15 cellular contexts compared by ENCODE assay signal in the genomic region with DNA sequence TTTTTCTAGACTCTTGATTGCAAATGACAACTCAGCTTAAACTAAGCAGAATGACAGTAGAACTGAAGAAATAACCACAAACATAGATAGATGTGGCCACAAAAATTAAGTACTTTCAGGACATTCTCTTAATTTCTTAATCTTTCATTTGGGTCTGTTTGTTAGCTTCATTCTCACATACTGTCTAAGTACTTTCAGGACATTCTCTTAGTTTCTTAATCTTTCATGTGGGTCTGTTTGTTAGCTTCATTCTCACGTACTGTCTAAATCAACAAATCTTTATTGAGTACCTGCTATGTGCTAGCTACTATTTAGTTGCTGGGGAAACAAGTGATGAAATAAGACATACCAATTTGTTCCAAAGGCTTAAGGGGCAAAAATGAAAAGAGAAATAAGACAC. TPM values are rescaled to one million over a fixed set of nuclear protein-coding genes. Genes with fewer than 3 reads are reported as not detected.
DNase-seq lines count a peak whose midpoint lies in the region; ATAC-seq and TF ChIP-seq lines count a peak whose summit lies in the region.
"Had no signal": no experiment of that assay in that cellular context is flagged by ENCODE, and none has a peak within 500 bp of the region (broad histone marks: within the 10 kb centered on the region; RNA-seq: fewer than 3 reads in every experiment).

No MANE protein-coding gene starts in this region.

- CTCF ChIA-PET in activated CD4-positive, alpha-beta T cell treated with anti-CD3 and anti-CD28 coated beads, Interleukin-2, amount 10 ng/mL, durations not matched to agents 7 days and 5 days (lab: Charles Lee), result interaction anchor here (1.5 to 1.6 kb wide), 2 partner anchors 14 to 22 kb away, joined by 3 to 6 read pairs; no protein-coding TSS in a partner anchor
- CTCF ChIA-PET in activated CD8-positive, alpha-beta T cell treated with anti-CD3 and anti-CD28 coated beads, Interleukin-2, amount 10 ng/mL, durations not matched to agents 7 days and 5 days (lab: Charles Lee), result interaction anchor here (0.9 to 1.7 kb wide), 7 partner anchors 9 to 81 kb away, joined by 3 to 6 read pairs (median 3); no protein-coding TSS in a partner anchor

- peak overlapping the region; percentile 55; the same call in 1 of the 2 replicates for H3K27ac ChIP-seq in GM23338 (ENCODE audit: low read depth)
- H3K27ac ChIP-seq: pancreas, thoracic aorta had no signal

- POLR2A ChIA-PET in activated CD4-positive, alpha-beta T cell treated with anti-CD3 and anti-CD28 coated beads, Interleukin-2, amount 10 ng/mL, durations not matched to agents 7 days and 5 days (lab: Charles Lee), result interaction anchor here (0.9 kb wide), 1 partner anchor 30 kb away, joined by 4 read pairs; no protein-coding TSS in a partner anchor
- POLR2A ChIA-PET in activated CD8-positive, alpha-beta T cell treated with anti-CD3 and anti-CD28 coated beads, Interleukin-2, amount 10 ng/mL, durations not matched to agents 7 days and 5 days (lab: Charles Lee), result interaction anchor here (1.0 to 2.2 kb wide), 3 partner anchors 26 to 35 kb away, joined by 3 to 14 read pairs (median 7); a partner anchor contains a TSS
- POLR2A ChIA-PET in naive thymus-derived CD8-positive, alpha-beta T cell (lab: Charles Lee), result interaction anchor here (0.6 to 3.0 kb wide), 6 partner anchors 8 to 124 kb away, joined by 3 to 46 read pairs (median 6); a partner anchor contains a TSS

- no peak overlapping the region for H2AFZ ChIP-seq in GM23338

- ATAC-seq in GM23338, result no peak
- peak; percentile 78 for ATAC-seq in activated CD8-positive, alpha-beta T cell treated with anti-CD3 and anti-CD28 coated beads, Interleukin-2, amount 10 ng/mL, durations not matched to agents 7 days and 5 days
- peak; percentile 66 to 81 for ATAC-seq in naive thymus-derived CD8-positive, alpha-beta T cell
- ATAC-seq: pancreas had no signal

- TF ChIP-seq CTCF in GM23338 (conservative IDR thresholded peaks at IDR 0.05; ENCODE audit: low read depth in 2 of 2), result no peak

- no peaks in the 10 kb centered on the region for H3K9me2 ChIP-seq in GM23338 (ENCODE audit: insufficient read depth)

- peak overlapping the region; percentile 88 for H3K27ac Mint-ChIP-seq in activated CD4-positive, alpha-beta T cell treated with anti-CD3 and anti-CD28 coated beads, Interleukin-2, amount 10 ng/mL, durations not matched to agents 7 days and 5 days
- no peak overlapping the region; the same call in 1 of the 2 replicates for H3K27ac Mint-ChIP-seq in GM23338
- H3K27ac Mint-ChIP-seq in activated CD8-positive, alpha-beta T cell treated with anti-CD3 and anti-CD28 coated beads, Interleukin-2, amount 10 ng/mL, durations not matched to agents 7 days and 5 days, result peak overlapping the region; percentile 58
- peak overlapping the region; percentile 80 to 96 (median 88) for H3K27ac Mint-ChIP-seq in naive thymus-derived CD8-positive, alpha-beta T cell

- H3K27me3 ChIP-seq in GM23338 (ENCODE audit: insufficient read depth), result no peaks in the 10 kb centered on the region
- H3K27me3 ChIP-seq: pancreas had no signal

- H3K4me1 Mint-ChIP-seq in activated CD4-positive, alpha-beta T cell treated with anti-CD3 and anti-CD28 coated beads, Interleukin-2, amount 10 ng/mL, durations not matched to agents 7 days and 5 days, result peaks cover 82% of the 10 kb centered on the region
- no peaks in the 10 kb centered on the region; the same call in 2 of the 3 replicates for H3K4me1 Mint-ChIP-seq in GM23338
- peaks cover 78% of the 10 kb centered on the region for H3K4me1 Mint-ChIP-seq in activated CD8-positive, alpha-beta T cell treated with anti-CD3 and anti-CD28 coated beads, Interleukin-2, amount 10 ng/mL, durations not matched to agents 7 days and 5 days (ENCODE audit: low read depth)
- peaks cover 35 to 92% (median 80%) of the 10 kb centered on the region in 4 donors for H3K4me1 Mint-ChIP-seq in naive thymus-derived CD8-positive, alpha-beta T cell

- no peaks in the 10 kb centered on the region for H3K27me3 Mint-ChIP-seq in activated CD4-positive, alpha-beta T cell treated with anti-CD3 and anti-CD28 coated beads, Interleukin-2, amount 10 ng/mL, durations not matched to agents 7 days and 5 days
- H3K27me3 Mint-ChIP-seq in GM23338 (ENCODE audit: insufficient read depth, low read depth, poor library complexity), result no peaks in the 10 kb centered on the region
- H3K27me3 Mint-ChIP-seq in activated CD8-positive, alpha-beta T cell treated with anti-CD3 and anti-CD28 coated beads, Interleukin-2, amount 10 ng/mL, durations not matched to agents 7 days and 5 days (ENCODE audit: low read depth), result no peaks in the 10 kb centered on the region
- H3K27me3 Mint-ChIP-seq in naive thymus-derived CD8-positive, alpha-beta T cell, result no peaks in the 10 kb centered on the region
- H3K27me3 Mint-ChIP-seq: central memory CD8-positive, alpha-beta T cell had no signal

- H3K4me3 Mint-ChIP-seq in activated CD4-positive, alpha-beta T cell treated with anti-CD3 and anti-CD28 coated beads, Interleukin-2, amount 10 ng/mL, durations not matched to agents 7 days and 5 days, result peak overlapping the region; percentile 65
- no peak overlapping the region for H3K4me3 Mint-ChIP-seq in GM23338
- peak overlapping the region; percentile 51 for H3K4me3 Mint-ChIP-seq in activated CD8-positive, alpha-beta T cell treated with anti-CD3 and anti-CD28 coated beads, Interleukin-2, amount 10 ng/mL, durations not matched to agents 7 days and 5 days
- H3K4me3 Mint-ChIP-seq in naive thymus-derived CD8-positive, alpha-beta T cell, result peak overlapping the region; percentile 46 to 78 (median 72)
- H3K4me3 Mint-ChIP-seq: central memory CD8-positive, alpha-beta T cell had no signal

- no peaks in the 10 kb centered on the region for H3F3A ChIP-seq in GM23338 (replicated peaks; ENCODE audit: low read depth)

- peaks cover 22% of the 10 kb centered on the region for H3K36me3 Mint-ChIP-seq in activated CD4-positive, alpha-beta T cell treated with anti-CD3 and anti-CD28 coated beads, Interleukin-2, amount 10 ng/mL, durations not matched to agents 7 days and 5 days (ENCODE audit: low read depth)
- H3K36me3 Mint-ChIP-seq in GM23338 (ENCODE audit: low read depth), result no peaks in the 10 kb centered on the region
- H3K36me3 Mint-ChIP-seq in activated CD8-positive, alpha-beta T cell treated with anti-CD3 and anti-CD28 coated beads, Interleukin-2, amount 10 ng/mL, durations not matched to agents 7 days and 5 days (ENCODE audit: low read depth), result peaks cover 12% of the 10 kb centered on the region
- peaks cover 0 to 4% (median 0%) of the 10 kb centered on the region in 3 donors for H3K36me3 Mint-ChIP-seq in naive thymus-derived CD8-positive, alpha-beta T cell

- no peaks in the 10 kb centered on the region for H3K36me3 ChIP-seq in GM23338 (ENCODE audit: insufficient read depth)
- H3K36me3 ChIP-seq: pancreas, thoracic aorta had no signal

- no peak for DNase-seq in activated CD4-positive, alpha-beta T cell treated with anti-CD3 and anti-CD28 coated beads, Interleukin-2, amount 10 ng/mL, durations not matched to agents 7 days and 5 days
- no peak for DNase-seq in activated CD4-positive, alpha-beta T cell treated with anti-CD3 and anti-CD28 coated beads, Interleukin-2, amount 50 U/mL, for 4 hours
- DNase-seq in GM23338 (ENCODE audit: low spot score), result no peak
- no peak for DNase-seq in activated CD8-positive, alpha-beta T cell treated with anti-CD3 and anti-CD28 coated beads, Interleukin-2, amount 10 ng/mL, durations not matched to agents 7 days and 5 days
- DNase-seq in naive thymus-derived CD8-positive, alpha-beta T cell, result peak in 2 of 10 donors; percentile 49 to 57
- no peak for DNase-seq in iPS-NIHi11 (ENCODE audit: low spot score)
- no peak for DNase-seq in Ammon's horn (ENCODE audit: low spot score)
- DNase-seq in NCI-H187 treated with DMSO at 0.1 percent for 48 hours (lab: John Stamatoyannopoulos, UW), result no peak
- DNase-seq: activated effector memory CD4-positive, alpha-beta T cell treated with anti-CD3 and anti-CD28 coated beads, Interleukin-2, amount 50 U/mL, for 16 hours; IMR-90; kidney glomerular epithelial cell; NCI-H146; pancreas had no signal

- H4K20me1 ChIP-seq in GM23338 (replicated peaks; ENCODE audit: insufficient read depth), result peaks cover 15% of the 10 kb centered on the region

- peaks cover 11% of the 10 kb centered on the region for H3K9me3 Mint-ChIP-seq in activated CD4-positive, alpha-beta T cell treated with anti-CD3 and anti-CD28 coated beads, Interleukin-2, amount 10 ng/mL, durations not matched to agents 7 days and 5 days
- H3K9me3 Mint-ChIP-seq in GM23338, result no peaks in the 10 kb centered on the region
- H3K9me3 Mint-ChIP-seq in activated CD8-positive, alpha-beta T cell treated with anti-CD3 and anti-CD28 coated beads, Interleukin-2, amount 10 ng/mL, durations not matched to agents 7 days and 5 days (ENCODE audit: insufficient read depth), result no peaks in the 10 kb centered on the region
- peaks cover 0 to 3% (median 0%) of the 10 kb centered on the region in 9 donors for H3K9me3 Mint-ChIP-seq in naive thymus-derived CD8-positive, alpha-beta T cell
- H3K9me3 Mint-ChIP-seq: central memory CD8-positive, alpha-beta T cell had no signal

- peaks cover 91% of the 10 kb centered on the region for H3K79me2 ChIP-seq in GM23338 (replicated peaks; ENCODE audit: insufficient read depth)

- no peak overlapping the region for H3K4me2 ChIP-seq in GM23338

- no peaks in the 10 kb centered on the region for H3K4me1 ChIP-seq in GM23338 (ENCODE audit: insufficient read depth)
- H3K4me1 ChIP-seq: pancreas had no signal

- no peak overlapping the region for H3K4me3 ChIP-seq in GM23338
- H3K4me3 ChIP-seq: pancreas, thoracic aorta had no signal

TF ChIP-seq in GM23338, 12 proteins besides CTCF, POLR2A, EP300 and RAD21 (continues in another document):
- TF ChIP-seq JUNB (IDR thresholded peaks at IDR 0.05; ENCODE audit: unreplicated experiment) (no peak), NANOG (IDR thresholded peaks at IDR 0.05; ENCODE audit: borderline replicate concordance) (no peak)
- TF ChIP-seq, protein P1, sequence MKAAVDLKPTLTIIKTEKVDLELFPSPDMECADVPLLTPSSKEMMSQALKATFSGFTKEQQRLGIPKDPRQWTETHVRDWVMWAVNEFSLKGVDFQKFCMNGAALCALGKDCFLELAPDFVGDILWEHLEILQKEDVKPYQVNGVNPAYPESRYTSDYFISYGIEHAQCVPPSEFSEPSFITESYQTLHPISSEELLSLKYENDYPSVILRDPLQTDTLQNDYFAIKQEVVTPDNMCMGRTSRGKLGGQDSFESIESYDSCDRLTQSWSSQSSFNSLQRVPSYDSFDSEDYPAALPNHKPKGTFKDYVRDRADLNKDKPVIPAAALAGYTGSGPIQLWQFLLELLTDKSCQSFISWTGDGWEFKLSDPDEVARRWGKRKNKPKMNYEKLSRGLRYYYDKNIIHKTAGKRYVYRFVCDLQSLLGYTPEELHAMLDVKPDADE (IDR thresholded peaks at IDR 0.05), result no peak

RNA-seq across cellular contexts. Expression of a gene that starts 35.1 kb away (rescaled TPM):
- 10 to 100 TPM; 23.0 to 24.9 TPM for total RNA-seq in activated CD4-positive, alpha-beta T cell treated with anti-CD3 and anti-CD28 coated beads, Interleukin-2, amount 10 ng/mL, durations not matched to agents 7 days and 5 days
- 23.0 and 24.7 TPM in 2 replicates for total RNA-seq in GM23338 (2014; rRNA removed; shearing (Covaris generic))
- polyA plus RNA-seq in GM23338 (2016; fragmentation: Nextera tagmentation; extraction: Ambion mirVana), result 8.3 and 8.4 TPM in 2 replicates
- 10 to 100 TPM; 17.1 to 18.8 TPM for total RNA-seq in activated CD8-positive, alpha-beta T cell treated with anti-CD3 and anti-CD28 coated beads, Interleukin-2, amount 10 ng/mL, durations not matched to agents 7 days and 5 days
- 10 to 100 TPM; 55.6 to 57.2 TPM for total RNA-seq in naive thymus-derived CD8-positive, alpha-beta T cell
- 10 to 100 TPM; 11.0 to 24.4 (median 16.0) TPM for polyA plus RNA-seq in naive thymus-derived CD8-positive, alpha-beta T cell
